13 cellular contexts compared by ENCODE assay signal in the genomic region with DNA sequence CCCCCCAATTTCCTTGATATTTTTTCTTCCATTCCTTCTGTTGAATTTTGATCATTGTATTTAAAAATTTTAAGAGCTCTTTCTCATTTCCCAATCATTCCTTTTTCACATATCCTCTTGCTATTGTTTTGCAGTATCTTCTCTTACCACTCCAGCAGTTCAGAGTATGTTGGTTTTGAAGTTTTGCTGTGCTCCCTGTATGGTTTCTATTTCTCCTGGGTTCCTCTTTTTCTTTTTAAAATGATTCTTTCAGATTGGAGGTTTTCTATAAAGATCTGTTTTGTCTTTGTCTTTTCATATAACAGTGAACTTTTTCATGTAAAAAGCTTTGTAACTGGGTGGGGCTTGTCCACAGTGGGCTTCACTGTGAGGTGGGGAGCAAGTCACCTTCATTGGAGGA. TPM values are rescaled to one million over a fixed set of nuclear protein-coding genes. Genes with fewer than 3 reads are reported as not detected.
DNase-seq lines count a peak whose midpoint lies in the region; ATAC-seq and TF ChIP-seq lines count a peak whose summit lies in the region.
"Had no signal": no experiment of that assay in that cellular context is flagged by ENCODE, and none has a peak within 500 bp of the region (broad histone marks: within the 10 kb centered on the region; RNA-seq: fewer than 3 reads in every experiment).

No MANE protein-coding gene starts in this region.

- DNase-seq in MCF 10A (ENCODE audit: unreplicated experiment): no peak
- no peak for DNase-seq in breast epithelium (ENCODE audit: low spot score in 2 of 2)
- no peak for DNase-seq in central memory CD8-positive, alpha-beta T cell (ENCODE audit: low spot score in 2 of 2)
- no peak for DNase-seq in foreskin fibroblast
- no peak for DNase-seq in HFFc6
- DNase-seq in ascending aorta (ENCODE audit: low spot score in 2 of 2): no peak
- DNase-seq: activated CD8-positive, alpha-beta memory T cell treated with anti-CD3 and anti-CD28 coated beads, Interleukin-2, amount 50 U/mL, for 48 hours; heart right ventricle; left ventricle myocardium superior; NCI-H1694 treated with DMSO at 0.1 percent for 48 hours had no signal

- H3K79me2 ChIP-seq in OCI-LY3 (ENCODE audit: low read length): peaks cover 100% of the 10 kb centered on the region

- H3K36me3 ChIP-seq in breast epithelium (no peaks in the 10 kb centered on the region), OCI-LY3 (replicated peaks; ENCODE audit: low read depth, low read length) (no peaks in the 10 kb centered on the region), subcutaneous abdominal adipose tissue (ENCODE audit: control insufficient read depth in 5 of 5, insufficient read depth in 5 of 5, low read length in 5 of 5) (no peaks in the 10 kb centered on the region), ascending aorta (no peaks in the 10 kb centered on the region)
- H3K36me3 ChIP-seq: heart right ventricle had no signal

- CTCF ChIA-PET in MCF 10A (lab: Yijun Ruan, JAX): interaction anchor here (2.1 kb wide), 2 partner anchors 11 to 51 kb away, joined by 6 to 14 read pairs; no protein-coding TSS in a partner anchor

- H3K9me3 Mint-ChIP-seq in MCF 10A (ENCODE audit: unreplicated experiment): no peaks in the 10 kb centered on the region
- no peaks in the 10 kb centered on the region for H3K9me3 Mint-ChIP-seq in central memory CD8-positive, alpha-beta T cell
- H3K9me3 Mint-ChIP-seq in HFFc6: no peaks in the 10 kb centered on the region

- H4K20me1 ChIP-seq in OCI-LY3 (ENCODE audit: insufficient read depth, low read length): peaks cover 97% of the 10 kb centered on the region

- intact Hi-C loops in MCF 10A (cut with micrococcal nuclease) (no loop called here), breast epithelium (cut with DNase I; ENCODE audit: low total_unique reads) (no loop called here), ascending aorta (cut with DNase I) (no loop called here)

- H3K9me3 ChIP-seq in breast epithelium (no peaks in the 10 kb centered on the region), OCI-LY3 (ENCODE audit: insufficient read depth, low read length) (no peaks in the 10 kb centered on the region), subcutaneous abdominal adipose tissue (ENCODE audit: control insufficient read depth in 5 of 5, low read length in 5 of 5) (no peaks in the 10 kb centered on the region), ascending aorta (no peaks in the 10 kb centered on the region)
- H3K9me3 ChIP-seq: heart right ventricle had no signal

- H3K4me1 Mint-ChIP-seq in MCF 10A (ENCODE audit: insufficient read depth, unreplicated experiment) (peaks cover 66% of the 10 kb centered on the region), HFFc6 (ENCODE audit: low read depth) (peaks cover 85% of the 10 kb centered on the region)
- peaks cover 79% of the 10 kb centered on the region for H3K4me1 Mint-ChIP-seq in central memory CD8-positive, alpha-beta T cell

- no peaks in the 10 kb centered on the region for H3K27me3 ChIP-seq in breast epithelium
- H3K27me3 ChIP-seq in OCI-LY3 (ENCODE audit: low read depth, low read length): no peaks in the 10 kb centered on the region
- H3K27me3 ChIP-seq in subcutaneous abdominal adipose tissue (ENCODE audit: control insufficient read depth in 5 of 5, insufficient read depth in 4 of 5, low read length in 5 of 5): no peaks in the 10 kb centered on the region
- H3K27me3 ChIP-seq in ascending aorta: no peaks in the 10 kb centered on the region
- H3K27me3 ChIP-seq: heart right ventricle had no signal

- H2AFZ ChIP-seq in OCI-LY3 (ENCODE audit: low read depth, low read length): no peak overlapping the region
- H2AFZ ChIP-seq: parathyroid adenoma had no signal

- H3K27me3 Mint-ChIP-seq in MCF 10A (ENCODE audit: insufficient read depth, unreplicated experiment) (no peaks in the 10 kb centered on the region), HFFc6 (ENCODE audit: insufficient read depth) (no peaks in the 10 kb centered on the region)
- no peaks in the 10 kb centered on the region for H3K27me3 Mint-ChIP-seq in central memory CD8-positive, alpha-beta T cell

- POLR2A ChIA-PET in MCF 10A (lab: Yijun Ruan, JAX): interaction anchor here (0.6 to 14.2 kb wide), 16 partner anchors 13 to 576 kb away, joined by 3 to 366 read pairs (median 3); partner anchors contain the start of genes FBXL22 and USP3

- TF ChIP-seq POLR2A in breast epithelium (IDR thresholded peaks at IDR 0.05): no peak

- H3K4me1 ChIP-seq in breast epithelium (peaks cover 0 to 10% of the 10 kb centered on the region in 2 donors), OCI-LY3 (ENCODE audit: low read length) (peaks cover 37% of the 10 kb centered on the region), subcutaneous abdominal adipose tissue (ENCODE audit: control insufficient read depth in 5 of 5, insufficient read depth in 5 of 5, low read length in 5 of 5) (peaks cover 0 to 77% (median 51%) of the 10 kb centered on the region in 5 donors), ascending aorta (peaks cover 4 to 41% of the 10 kb centered on the region in 2 donors)

- H3K4me3 ChIP-seq in breast epithelium (no peak overlapping the region), OCI-LY3 (ENCODE audit: low read length) (peak overlapping the region; percentile 15), subcutaneous abdominal adipose tissue (ENCODE audit: low read depth in 1 of 5, low read length in 5 of 5) (no peak overlapping the region), foreskin fibroblast (ENCODE audit: low read depth in 1 of 2, low read length in 2 of 2) (no peak overlapping the region), ascending aorta (no peak overlapping the region)
- H3K4me3 ChIP-seq: heart right ventricle had no signal

- H3K27ac Mint-ChIP-seq in MCF 10A (ENCODE audit: low read depth, unreplicated experiment) (peak overlapping the region; percentile 28), HFFc6 (no peak overlapping the region)
- peak overlapping the region; percentile 82 for H3K27ac Mint-ChIP-seq in central memory CD8-positive, alpha-beta T cell (ENCODE audit: low read depth)

- H3K27ac ChIP-seq in breast epithelium (no peak overlapping the region), OCI-LY3 (ENCODE audit: low read length) (no peak overlapping the region), subcutaneous abdominal adipose tissue (ENCODE audit: low read depth, low read length) (peak overlapping the region; percentile 92), ascending aorta (no peak overlapping the region)
- H3K27ac ChIP-seq: parathyroid adenoma had no signal

- BruUV-seq in MCF 10A (replicated peaks; lab: Mats Ljungman, UMichigan): no TSS peak

- H3K36me3 Mint-ChIP-seq in MCF 10A (ENCODE audit: insufficient read depth, unreplicated experiment) (peaks cover 4% of the 10 kb centered on the region), HFFc6 (ENCODE audit: low read depth) (no peaks in the 10 kb centered on the region)
- peaks cover 5% of the 10 kb centered on the region for H3K36me3 Mint-ChIP-seq in central memory CD8-positive, alpha-beta T cell (ENCODE audit: insufficient read depth)

- ATAC-seq in central memory CD8-positive, alpha-beta T cell (replicated peaks; ENCODE audit: extremely low read depth, poor library complexity, severe bottlenecking): no peak
- ATAC-seq: heart right ventricle, left ventricle myocardium superior had no signal

- H3K4me3 Mint-ChIP-seq in MCF 10A (ENCODE audit: unreplicated experiment) (peak overlapping the region; percentile 31), HFFc6 (no peak overlapping the region)
- peak overlapping the region; percentile 49 for H3K4me3 Mint-ChIP-seq in central memory CD8-positive, alpha-beta T cell

- no peak for TF ChIP-seq CTCF in MCF 10A (IDR thresholded peaks at IDR 0.05; ENCODE audit: unreplicated experiment)
- no peak for TF ChIP-seq CTCF in breast epithelium (IDR thresholded peaks at IDR 0.05)
- TF ChIP-seq CTCF in OCI-LY3 (IDR thresholded peaks at IDR 0.05; ENCODE audit: low read depth, low read length): no peak
- no peak for TF ChIP-seq CTCF in foreskin fibroblast (IDR thresholded peaks at IDR 0.05; ENCODE audit: low read depth, low read length)
- no peak for TF ChIP-seq CTCF in HFFc6 (IDR thresholded peaks at IDR 0.05)
- TF ChIP-seq CTCF in ascending aorta (IDR thresholded peaks at IDR 0.05): no peak

- peak overlapping the region; percentile 57 for H3K4me2 ChIP-seq in OCI-LY3 (ENCODE audit: low read length)

- H3K9ac ChIP-seq in OCI-LY3 (ENCODE audit: low read length) (no peak overlapping the region), subcutaneous abdominal adipose tissue (ENCODE audit: low read length in 5 of 5) (peak overlapping the region in 1 of 5 donors; percentile 40)
- H3K9ac ChIP-seq: parathyroid adenoma had no signal

RNA-seq across cellular contexts. Expression of gene USP3, which starts 12.8 kb away (rescaled TPM):
- total RNA-seq in MCF 10A (2022) (59.0 and 70.2 TPM in 2 replicates), breast epithelium (10 to 100 TPM; 70.4 to 88.7 (median 76.7) TPM), ascending aorta (61.9 TPM)
- total RNA-seq in HFFc6 (2021; fragmentation: NEBNext Ultra II Directional; extraction: Animal tissue kit (Norgen Biotek cat#: 25700)): 10 to 100 TPM; 16.8 to 26.2 (median 23.1) TPM
